9 cellular contexts compared by ENCODE assay signal in the genomic region with DNA sequence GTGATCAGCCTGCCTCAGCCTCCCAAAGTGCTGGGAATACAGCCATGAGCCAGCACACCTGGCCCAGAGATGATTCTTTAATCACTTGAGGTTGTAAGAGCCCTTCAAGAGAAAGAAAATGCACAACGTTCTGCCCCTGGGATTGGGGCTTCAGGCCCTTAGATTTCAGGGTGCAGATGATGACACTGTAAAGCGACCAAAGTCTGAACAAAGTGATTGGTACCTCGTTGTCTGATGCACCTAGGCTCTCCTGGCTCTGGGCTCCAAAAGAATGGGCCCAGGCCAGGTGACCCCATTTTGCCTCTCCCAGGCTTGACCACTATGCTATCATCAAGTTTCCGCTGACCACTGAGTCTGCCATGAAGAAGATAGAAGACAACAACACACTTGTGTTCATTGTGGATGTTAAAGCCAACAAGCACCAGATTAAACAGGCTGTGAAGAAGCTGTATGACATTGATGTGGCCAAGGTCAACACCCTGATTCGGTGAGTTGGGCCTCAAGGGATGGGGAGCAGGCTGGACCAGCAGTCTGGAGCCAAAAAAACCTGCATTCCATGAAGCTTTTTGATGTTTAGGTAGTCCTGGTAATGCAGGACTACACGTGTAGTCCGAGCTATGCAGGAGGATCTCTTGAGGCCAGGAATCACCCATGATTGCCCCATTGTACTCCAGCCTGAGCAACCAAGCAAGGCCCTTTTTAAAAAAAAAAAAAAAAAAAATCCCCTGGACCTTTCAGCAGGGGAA. TPM values are rescaled to one million over a fixed set of nuclear protein-coding genes. Genes with fewer than 3 reads are reported as not detected.
A peak's percentile ranks its signal among the peaks of the same experiment; 100 is the strongest.
DNase-seq lines count a peak whose midpoint lies in the region; ATAC-seq and TF ChIP-seq lines count a peak whose summit lies in the region.
"Had no signal": no experiment of that assay in that cellular context is flagged by ENCODE, and none has a peak within 500 bp of the region (broad histone marks: within the 10 kb centered on the region; RNA-seq: fewer than 3 reads in every experiment).

No MANE protein-coding gene starts in this region.

- peak overlapping the region; percentile 18; the same call in 1 of the 2 replicates for H3K27ac ChIP-seq in MM.1S (ENCODE audit: low read length)
- H3K27ac ChIP-seq in trophoblast cell (ENCODE audit: low read depth, low read length) = peak overlapping the region; percentile 18
- H3K27ac ChIP-seq: cardiac muscle cell had no signal

- H3K18ac ChIP-seq in trophoblast cell (ENCODE audit: low read length) = no peak overlapping the region

- H2AFZ ChIP-seq in MM.1S (ENCODE audit: low read length) (no peak overlapping the region), trophoblast cell (ENCODE audit: insufficient read depth, low read length, poor library complexity) (no peak overlapping the region)

- H3K4me3 ChIP-seq in MM.1S (ENCODE audit: low read length) (no peak overlapping the region), trophoblast cell (ENCODE audit: low read depth, low read length) (no peak overlapping the region)
- H3K4me3 ChIP-seq: cardiac muscle cell had no signal

- no peaks in the 10 kb centered on the region for H3K9me3 ChIP-seq in MM.1S (replicated peaks; ENCODE audit: insufficient read depth, low read length)
- no peaks in the 10 kb centered on the region for H3K9me3 ChIP-seq in trophoblast cell (ENCODE audit: insufficient read depth, low read depth, low read length)

- no peak overlapping the region for H3K9ac ChIP-seq in MM.1S (ENCODE audit: low read length)
- H3K9ac ChIP-seq in trophoblast cell (ENCODE audit: low read length) = peak overlapping the region; percentile 38

- H4K12ac ChIP-seq in trophoblast cell (ENCODE audit: low read depth, low read length) = no peak overlapping the region

- no peak overlapping the region for H4K91ac ChIP-seq in trophoblast cell (ENCODE audit: low read depth, low read length)

- H3F3A ChIP-seq in MM.1S (ENCODE audit: insufficient read depth, low read length) = peaks cover 64% of the 10 kb centered on the region

- peaks cover 56% of the 10 kb centered on the region for H3K4me1 Mint-ChIP-seq in T-helper 1 cell treated with Interleukin-12 subunit alpha and Interleukin-12 subunit beta and Interleukin-4 antibody, amounts not matched to agents 30 μg/mL and 1 μg/mL, for 36 hours (ENCODE audit: low read depth)
- H3K4me1 Mint-ChIP-seq in chondrocyte (ENCODE audit: low read depth) = peaks cover 75% of the 10 kb centered on the region

- no peak for DNase-seq in T-helper 1 cell
- no peak for DNase-seq in MM.1S
- no peak for DNase-seq in chondrocyte (ENCODE audit: low spot score)
- no peak for DNase-seq in trophoblast cell
- DNase-seq in NCI-H1105 treated with DMSO at 0.1 percent for 48 hours (lab: John Stamatoyannopoulos, UW) = no peak
- DNase-seq in NCI-H524 treated with DMSO at 0.1 percent for 48 hours (lab: John Stamatoyannopoulos, UW) = no peak

- no CpG with 5 or more reads among the region's 7 CpGs for WGBS in trophoblast cell (ENCODE audit: extremely low coverage, insufficient coverage, insufficient read length)

- H3K9me3 Mint-ChIP-seq in T-helper 1 cell treated with Interleukin-12 subunit alpha and Interleukin-12 subunit beta and Interleukin-4 antibody, amounts not matched to agents 30 μg/mL and 1 μg/mL, for 36 hours = no peaks in the 10 kb centered on the region
- H3K9me3 Mint-ChIP-seq in chondrocyte (ENCODE audit: low read depth) = no peaks in the 10 kb centered on the region

- H4K20me1 ChIP-seq in MM.1S (ENCODE audit: insufficient read depth, low read length) = 0 out of 2 replicates have a peak, but pooled peaks cover 13% of the 10 kb centered on the region

- peaks cover 46% of the 10 kb centered on the region for H3K36me3 Mint-ChIP-seq in T-helper 1 cell treated with Interleukin-12 subunit alpha and Interleukin-12 subunit beta and Interleukin-4 antibody, amounts not matched to agents 30 μg/mL and 1 μg/mL, for 36 hours (ENCODE audit: low read depth)
- peaks cover 26% of the 10 kb centered on the region for H3K36me3 Mint-ChIP-seq in chondrocyte (ENCODE audit: low read depth)

- H2BK12ac ChIP-seq in trophoblast cell (ENCODE audit: low read length) = no peak overlapping the region

- peak overlapping the region; percentile 44 for H3K4me3 Mint-ChIP-seq in T-helper 1 cell treated with Interleukin-12 subunit alpha and Interleukin-12 subunit beta and Interleukin-4 antibody, amounts not matched to agents 30 μg/mL and 1 μg/mL, for 36 hours
- peak overlapping the region; percentile 99 for H3K4me3 Mint-ChIP-seq in chondrocyte (ENCODE audit: unreplicated experiment)

- H3K4ac ChIP-seq in trophoblast cell (ENCODE audit: low read depth, low read length) = peak overlapping the region; percentile 30

- H2AK5ac ChIP-seq in trophoblast cell (ENCODE audit: low read length) = no peak overlapping the region

- H3K27me3 ChIP-seq in MM.1S (replicated peaks; ENCODE audit: insufficient read depth, low read length) = peaks cover 10% of the 10 kb centered on the region
- no peaks in the 10 kb centered on the region for H3K27me3 ChIP-seq in trophoblast cell (ENCODE audit: insufficient read depth, low read length)
- H3K27me3 ChIP-seq: cardiac muscle cell had no signal

- peaks cover 36% of the 10 kb centered on the region for H3K79me1 ChIP-seq in trophoblast cell (ENCODE audit: low read length)

- no peak overlapping the region for H3K27ac Mint-ChIP-seq in T-helper 1 cell treated with Interleukin-12 subunit alpha and Interleukin-12 subunit beta and Interleukin-4 antibody, amounts not matched to agents 30 μg/mL and 1 μg/mL, for 36 hours
- H3K27ac Mint-ChIP-seq in chondrocyte (ENCODE audit: unreplicated experiment) = peak overlapping the region; percentile 96

- H3K36me3 ChIP-seq in MM.1S (replicated peaks; ENCODE audit: insufficient read depth, low read length) (peaks cover 16% of the 10 kb centered on the region; the same call in 1 of the 2 replicates), trophoblast cell (ENCODE audit: control insufficient read depth in 1 of 2, insufficient read depth in 2 of 2, low read length in 2 of 2) (peaks cover 27 to 36% of the 10 kb centered on the region in 2 experiments)

- no peak overlapping the region for H3K23ac ChIP-seq in trophoblast cell (ENCODE audit: low read length)

- H3K14ac ChIP-seq in trophoblast cell (ENCODE audit: low read length) = no peak overlapping the region

- no peak overlapping the region for H2BK5ac ChIP-seq in trophoblast cell (ENCODE audit: low read depth, low read length, poor library complexity)

- no peak overlapping the region for H2BK120ac ChIP-seq in trophoblast cell (ENCODE audit: insufficient read depth, low read length, poor library complexity)

- no peak for ATAC-seq in HG02678 (IDR thresholded peaks at IDR 0.05; ENCODE audit: unreplicated experiment)

- H3K9me2 ChIP-seq in MM.1S (replicated peaks; ENCODE audit: insufficient read depth, low read length) = no peaks in the 10 kb centered on the region

- H3K4me1 ChIP-seq in MM.1S (ENCODE audit: low read length) = no peaks in the 10 kb centered on the region; the same call in 1 of the 2 replicates
- peaks cover 16 to 26% of the 10 kb centered on the region in 2 experiments for H3K4me1 ChIP-seq in trophoblast cell (ENCODE audit: control insufficient read depth in 1 of 2, insufficient read depth in 2 of 2, low read length in 2 of 2)

- H3K27me3 Mint-ChIP-seq in T-helper 1 cell treated with Interleukin-12 subunit alpha and Interleukin-12 subunit beta and Interleukin-4 antibody, amounts not matched to agents 30 μg/mL and 1 μg/mL, for 36 hours (ENCODE audit: low read depth) = peaks cover 12% of the 10 kb centered on the region
- H3K27me3 Mint-ChIP-seq in chondrocyte (ENCODE audit: low read depth) = no peaks in the 10 kb centered on the region

- H3K4me2 ChIP-seq in MM.1S (ENCODE audit: low read depth, low read length) (no peak overlapping the region; the same call in 1 of the 2 replicates), trophoblast cell (ENCODE audit: low read length) (peak overlapping the region; percentile 21)

- TF ChIP-seq CTCF in MM.1S (IDR thresholded peaks at IDR 0.05; ENCODE audit: low read length) (no peak), chondrocyte (IDR thresholded peaks at IDR 0.05) (no peak)

- no peak overlapping the region for H4K8ac ChIP-seq in trophoblast cell (ENCODE audit: low read depth, low read length)

- H3K79me2 ChIP-seq in MM.1S (ENCODE audit: low read length) = peaks cover 39% of the 10 kb centered on the region
- peaks cover 22% of the 10 kb centered on the region for H3K79me2 ChIP-seq in trophoblast cell (ENCODE audit: control insufficient read depth, insufficient read depth, low read length, poor library complexity)

RNA-seq across cellular contexts. Expression of a gene that starts 2.8 kb away (rescaled TPM):
- total RNA-seq in chondrocyte = 853 to 1,026 TPM (median 884 TPM) in 3 replicates
- 2,630 and 2,632 TPM in 2 replicates for polyA plus RNA-seq in trophoblast cell (2013)

RNA-seq across cellular contexts. Expression of a gene that starts 3.4 kb away (rescaled TPM):
- total RNA-seq in chondrocyte = 12.4 to 12.9 TPM (median 12.6 TPM) in 3 replicates
- 29.4 and 32.8 TPM in 2 replicates for polyA plus RNA-seq in trophoblast cell (2013)

RNA-seq across cellular contexts. Expression of a gene that starts 4.9 kb away (rescaled TPM):
- 128 to 132 TPM (median 131 TPM) in 3 replicates for total RNA-seq in chondrocyte
- polyA plus RNA-seq in trophoblast cell (2013) = 107 and 110 TPM in 2 replicates

RNA-seq across cellular contexts. Expression of a gene that starts 6.0 kb away (rescaled TPM):
- total RNA-seq in chondrocyte = 5.3 to 6.1 TPM (median 5.5 TPM) in 3 replicates
- 3.8 and 4.4 TPM in 2 replicates for polyA plus RNA-seq in trophoblast cell (2013)

RNA-seq across cellular contexts. Expression of a gene that starts 10.9 kb away (rescaled TPM):
- 1.4 to 2.3 TPM (median 2.0 TPM) in 3 replicates for total RNA-seq in chondrocyte
- polyA plus RNA-seq in trophoblast cell (2013) = 5.4 and 5.7 TPM in 2 replicates
